ENCODE assay signal across 10 cellular contexts in the genomic region with DNA sequence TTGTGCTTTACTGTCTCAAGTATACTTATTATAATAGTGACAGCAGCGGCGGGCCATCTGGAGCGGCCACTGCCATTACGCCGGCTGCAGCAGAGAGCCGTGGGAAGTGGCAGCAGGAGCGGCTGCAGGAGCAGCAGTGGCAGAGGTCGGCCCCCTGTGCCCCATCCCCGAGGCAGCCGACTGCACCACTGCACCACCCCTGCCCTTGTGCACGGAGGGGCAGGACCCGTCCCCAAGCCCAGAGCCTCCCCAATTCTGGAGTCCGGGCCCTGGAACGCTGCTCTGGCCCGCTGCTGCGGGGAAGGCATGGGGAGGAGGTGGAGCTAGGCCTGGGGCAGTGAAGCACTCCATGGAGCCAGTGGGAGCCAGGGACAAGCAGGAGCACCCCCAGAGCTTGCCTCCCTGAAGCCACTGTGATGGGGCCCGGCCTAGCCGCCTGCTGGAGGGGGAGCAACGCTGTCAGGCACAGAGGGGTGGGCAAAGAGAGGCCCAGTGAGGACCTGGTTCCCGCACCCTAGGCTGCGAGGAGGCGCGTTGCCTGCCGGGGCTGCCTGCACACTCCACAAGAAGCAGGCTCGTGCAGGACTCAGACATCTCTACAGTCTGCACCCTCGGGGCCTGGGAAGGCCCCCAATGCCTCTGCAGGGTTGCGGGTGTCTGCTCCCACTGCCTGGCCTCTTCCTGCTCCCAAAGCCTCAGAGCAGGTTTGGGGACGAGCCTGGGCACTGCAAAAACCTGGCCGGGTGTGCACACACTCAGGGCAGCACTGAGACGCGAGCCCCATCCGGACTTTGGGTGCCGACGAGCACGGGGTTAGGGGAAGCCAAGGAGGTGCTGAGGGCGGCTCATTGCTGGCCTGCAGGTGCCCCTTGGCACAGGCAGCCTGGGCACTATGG.
"Had no signal": no experiment of that assay in that cellular context is flagged by ENCODE, and none has a peak within 500 bp of the region (broad histone marks: within the 10 kb centered on the region; RNA-seq: fewer than 3 reads in every experiment).

No MANE protein-coding gene starts in this region.

- H3K27ac ChIP-seq: heart right ventricle, left ventricle myocardium inferior, parathyroid adenoma, right atrium auricular region had no signal

- H2AFZ ChIP-seq: parathyroid adenoma had no signal

- H3K4me3 ChIP-seq: heart right ventricle, left ventricle myocardium inferior, right atrium auricular region, smooth muscle cell had no signal

- H3K9me3 ChIP-seq: heart right ventricle, left ventricle myocardium inferior had no signal

- H3K4me3 Mint-ChIP-seq: activated CD4-positive, alpha-beta memory T cell treated with anti-CD3 and anti-CD28 coated beads for 36 hours; activated T-cell treated with anti-CD3 and anti-CD28 coated beads, Interleukin-2, amount 50 U/mL, for 72 hours had no signal

- H3K9ac ChIP-seq: parathyroid adenoma had no signal

- H3K79me2 ChIP-seq: parathyroid adenoma had no signal

- H3K9me3 Mint-ChIP-seq: activated CD4-positive, alpha-beta memory T cell treated with anti-CD3 and anti-CD28 coated beads for 36 hours had no signal

- H3K36me3 Mint-ChIP-seq: activated CD4-positive, alpha-beta memory T cell treated with anti-CD3 and anti-CD28 coated beads for 36 hours had no signal

- DNase-seq: activated CD4-positive, alpha-beta memory T cell treated with anti-CD3 and anti-CD28 coated beads for 36 hours; activated T-cell treated with anti-CD3 and anti-CD28 coated beads, Interleukin-2, amount 50 U/mL, for 72 hours; foreskin melanocyte; heart right ventricle; left ventricle myocardium inferior; substantia nigra; trophoblast cell had no signal

- H3K36me3 ChIP-seq: heart right ventricle, left ventricle myocardium inferior, right atrium auricular region had no signal

- H3K27ac Mint-ChIP-seq: activated CD4-positive, alpha-beta memory T cell treated with anti-CD3 and anti-CD28 coated beads for 36 hours; activated T-cell treated with anti-CD3 and anti-CD28 coated beads, Interleukin-2, amount 50 U/mL, for 72 hours had no signal

- H3K27me3 ChIP-seq: right atrium auricular region had no signal

- H3K27me3 Mint-ChIP-seq: activated CD4-positive, alpha-beta memory T cell treated with anti-CD3 and anti-CD28 coated beads for 36 hours had no signal

- H3K4me1 ChIP-seq: heart right ventricle, left ventricle myocardium inferior, parathyroid adenoma, right atrium auricular region had no signal

- ATAC-seq: activated T-cell treated with anti-CD3 and anti-CD28 coated beads, Interleukin-2, amount 50 U/mL, for 72 hours had no signal

- H3K4me2 ChIP-seq: smooth muscle cell had no signal
